Comparison of ENCODE assay signal across 17 cellular contexts in the genomic region with DNA sequence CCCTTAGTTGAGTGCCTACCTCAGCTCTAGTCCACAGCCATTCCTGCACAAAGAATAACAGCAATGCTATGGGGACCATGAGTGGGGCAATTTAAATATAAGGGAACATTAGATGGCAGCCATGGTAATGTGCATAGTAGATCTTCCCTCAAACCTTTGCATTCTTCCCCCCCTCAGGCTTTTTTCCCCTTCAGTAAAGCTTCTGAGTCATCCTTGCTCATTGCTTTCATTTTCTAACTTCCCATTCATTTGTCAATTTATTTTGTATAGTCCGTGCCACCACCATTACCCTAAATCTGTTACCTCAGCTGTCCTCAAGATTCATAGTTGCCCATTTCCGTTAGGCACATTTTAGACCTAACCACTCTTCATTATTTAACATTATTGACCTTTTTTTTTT. TPM values are rescaled to one million over a fixed set of nuclear protein-coding genes. Genes with fewer than 3 reads are reported as not detected.
DNase-seq lines count a peak whose midpoint lies in the region; ATAC-seq, FAIRE-seq and TF ChIP-seq lines count a peak whose summit lies in the region.
"Had no signal": no experiment of that assay in that cellular context is flagged by ENCODE, and none has a peak within 500 bp of the region (broad histone marks: within the 10 kb centered on the region; RNA-seq: fewer than 3 reads in every experiment).

No MANE protein-coding gene starts in this region.

- FAIRE-seq in H54 (lab: Jason Lieb, UNC), result peak; percentile 98

- in situ Hi-C loops in ACHN (cut with HindIII; ENCODE audit: low pct_ligation_motif_present, low pct_unique_long_range_greater_than_20kb, low sequenced_read_pairs), result no loop called here

- H3K27me3 ChIP-seq in SK-N-SH (ENCODE audit: insufficient read depth), result no peaks in the 10 kb centered on the region
- H3K27me3 ChIP-seq: dorsolateral prefrontal cortex, left lung, suprapubic skin had no signal

- no peak for TF ChIP-seq RAD21 in SK-N-SH (IDR thresholded peaks at IDR 0.05; ENCODE audit: low read length)

- no peaks in the 10 kb centered on the region for H4K20me1 ChIP-seq in SK-N-SH (ENCODE audit: insufficient read depth)

- peaks cover 16% of the 10 kb centered on the region for H3F3A ChIP-seq in SK-N-SH (replicated peaks; ENCODE audit: insufficient read depth)

- no peak for TF ChIP-seq POLR2A in H54 (IDR thresholded peaks at IDR 0.05; ENCODE audit: low read depth, low read length)

- DNase-seq in ACHN (peak; percentile 62), H54 (ENCODE audit: insufficient read length, low spot score) (no peak), SK-N-SH (no peak), fibroblast of pulmonary artery (ENCODE audit: low read depth) (peak; percentile 30), CD1c-positive myeloid dendritic cell (ENCODE audit: extremely low spot score) (no peak), SHP77 treated with DMSO at 0.1 percent for 48 hours (lab: John Stamatoyannopoulos, UW) (no peak)
- no peak for DNase-seq in activated CD8-positive, alpha-beta memory T cell treated with anti-CD3 and anti-CD28 coated beads, Interleukin-2, amount 50 U/mL, for 4 hours
- DNase-seq: activated CD8-positive, alpha-beta memory T cell treated with anti-CD3 and anti-CD28 coated beads for 24 hours; amygdala; CD8-positive, alpha-beta T cell; dorsolateral prefrontal cortex; left lung; NCI-H2227 treated with DMSO at 0.1 percent for 48 hours; RPMI8226; T1000 had no signal

- TF ChIP-seq EP300 in SK-N-SH (IDR thresholded peaks at IDR 0.05; ENCODE audit: borderline replicate concordance in 1 of 2, low read depth in 1 of 2, low read length in 1 of 2), result no peak

- no peaks in the 10 kb centered on the region for H3K9me2 ChIP-seq in SK-N-SH

- CTCF ChIA-PET in SK-N-SH (lab: Yijun Ruan, JAX), result interaction anchor here (1.1 to 1.2 kb wide), 2 partner anchors 12 to 215 kb away, joined by 3 to 4 read pairs; no protein-coding TSS in a partner anchor

- no peaks in the 10 kb centered on the region for H3K36me3 ChIP-seq in SK-N-SH (replicated peaks in 1 of 2; ENCODE audit: control insufficient read depth in 1 of 2, insufficient read depth in 2 of 2, low read length in 1 of 2)
- H3K36me3 ChIP-seq: left lung, suprapubic skin had no signal

- H2AFZ ChIP-seq in SK-N-SH (ENCODE audit: low read depth), result no peak overlapping the region

- H3K9me3 ChIP-seq in SK-N-SH, result no peaks in the 10 kb centered on the region
- H3K9me3 ChIP-seq: left lung, suprapubic skin had no signal

- peaks cover 0 to 8% of the 10 kb centered on the region in 2 experiments; a peak in 2 of 4 replicates for H3K4me1 ChIP-seq in SK-N-SH (ENCODE audit: control insufficient read depth in 1 of 2, insufficient read depth in 2 of 2, low read depth in 1 of 2, low read length in 1 of 2)

- H3K9ac ChIP-seq in SK-N-SH, result no peak overlapping the region

- H3K79me2 ChIP-seq in SK-N-SH (ENCODE audit: insufficient read depth), result peaks cover 58% of the 10 kb centered on the region

- peak overlapping the region; percentile 8 for H3K4me2 ChIP-seq in SK-N-SH

- 0 out of 4 replicates have a peak overlapping the region, but pooled peaks of 1 of the 2 experiments have one; percentile 7 for H3K4me3 ChIP-seq in SK-N-SH (ENCODE audit: low read depth in 2 of 2, low read length in 1 of 2)
- H3K4me3 ChIP-seq in fibroblast of pulmonary artery (replicated peaks; ENCODE audit: low read depth, low read length), result no peak overlapping the region
- H3K4me3 ChIP-seq: dorsolateral prefrontal cortex, left lung, suprapubic skin had no signal

- WGBS in SK-N-SH (ENCODE audit: low lambda C conversion rate), result 63% methylated on average over 2 of the region's 2 CpGs

- no peak for ATAC-seq in HG03521 (IDR thresholded peaks at IDR 0.05; ENCODE audit: unreplicated experiment)
- ATAC-seq: CD8-positive, alpha-beta T cell; left lung had no signal

- no peak for TF ChIP-seq CTCF in SK-N-SH (IDR thresholded peaks at IDR 0.05)
- TF ChIP-seq CTCF in fibroblast of pulmonary artery (IDR thresholded peaks at IDR 0.05; ENCODE audit: low read length, missing control alignments), result no peak

- peak overlapping the region in 1 of 2 experiments; percentile 43; a peak in 2 of 4 replicates for H3K27ac ChIP-seq in SK-N-SH (ENCODE audit: low read depth in 2 of 2, low read length in 1 of 2)
- H3K27ac ChIP-seq: dorsolateral prefrontal cortex, left lung, suprapubic skin had no signal

- POLR2A ChIA-PET in SK-N-SH (lab: Yijun Ruan, JAX), result no interaction called here

TF ChIP-seq in SK-N-SH, 30 proteins besides CTCF, POLR2A, EP300 and RAD21:
- TF ChIP-seq, protein P1, sequence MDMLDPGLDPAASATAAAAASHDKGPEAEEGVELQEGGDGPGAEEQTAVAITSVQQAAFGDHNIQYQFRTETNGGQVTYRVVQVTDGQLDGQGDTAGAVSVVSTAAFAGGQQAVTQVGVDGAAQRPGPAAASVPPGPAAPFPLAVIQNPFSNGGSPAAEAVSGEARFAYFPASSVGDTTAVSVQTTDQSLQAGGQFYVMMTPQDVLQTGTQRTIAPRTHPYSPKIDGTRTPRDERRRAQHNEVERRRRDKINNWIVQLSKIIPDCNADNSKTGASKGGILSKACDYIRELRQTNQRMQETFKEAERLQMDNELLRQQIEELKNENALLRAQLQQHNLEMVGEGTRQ (IDR thresholded peaks at IDR 0.05; ENCODE audit: borderline replicate concordance, low read depth, low read length), result no peak
- no peak for TF ChIP-seq POLR2AphosphoS5 (IDR thresholded peaks at IDR 0.05; ENCODE audit: low read depth, low read length)
- peak; percentile 54; the same call in 1 of the 2 replicates for TF ChIP-seq FOSL2 (IDR thresholded peaks at IDR 0.05; ENCODE audit: borderline replicate concordance, low read depth)
- no peak for TF ChIP-seq TAF1 (IDR thresholded peaks at IDR 0.05; ENCODE audit: borderline replicate concordance, low read depth, low read length)
- TF ChIP-seq, protein P2, sequence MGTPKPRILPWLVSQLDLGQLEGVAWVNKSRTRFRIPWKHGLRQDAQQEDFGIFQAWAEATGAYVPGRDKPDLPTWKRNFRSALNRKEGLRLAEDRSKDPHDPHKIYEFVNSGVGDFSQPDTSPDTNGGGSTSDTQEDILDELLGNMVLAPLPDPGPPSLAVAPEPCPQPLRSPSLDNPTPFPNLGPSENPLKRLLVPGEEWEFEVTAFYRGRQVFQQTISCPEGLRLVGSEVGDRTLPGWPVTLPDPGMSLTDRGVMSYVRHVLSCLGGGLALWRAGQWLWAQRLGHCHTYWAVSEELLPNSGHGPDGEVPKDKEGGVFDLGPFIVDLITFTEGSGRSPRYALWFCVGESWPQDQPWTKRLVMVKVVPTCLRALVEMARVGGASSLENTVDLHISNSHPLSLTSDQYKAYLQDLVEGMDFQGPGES (IDR thresholded peaks at IDR 0.05; ENCODE audit: low read depth, low read length), result no peak
- no peak for TF ChIP-seq PBX3 (IDR thresholded peaks at IDR 0.05)
- no peak for TF ChIP-seq MEF2A (IDR thresholded peaks at IDR 0.05; ENCODE audit: borderline replicate concordance, low read depth)
- TF ChIP-seq YY1 (IDR thresholded peaks at IDR 0.05; ENCODE audit: low read depth), result peak; percentile 41; the same call in 1 of the 2 replicates
- no peak for TF ChIP-seq MXI1 (IDR thresholded peaks at IDR 0.05; ENCODE audit: low read depth, low read length)
- 0 out of 2 replicates have a peak, but pooled peaks have one; percentile 21 for TF ChIP-seq TCF12 (IDR thresholded peaks at IDR 0.05)
- peak; percentile 55; the same call in 1 of the 2 replicates for TF ChIP-seq JUND (IDR thresholded peaks at IDR 0.05)
- TF ChIP-seq TEAD4 (IDR thresholded peaks at IDR 0.05; ENCODE audit: borderline replicate concordance, insufficient read depth), result no peak
- no peak for TF ChIP-seq ELF1 (IDR thresholded peaks at IDR 0.05)
- no peak for TF ChIP-seq EZH2phosphoT487 (IDR thresholded peaks at IDR 0.05; ENCODE audit: borderline replicate concordance, low read depth)
- TF ChIP-seq NFIC (IDR thresholded peaks at IDR 0.05; ENCODE audit: borderline replicate concordance), result no peak
- TF ChIP-seq SIN3A (IDR thresholded peaks at IDR 0.05; ENCODE audit: borderline replicate concordance, low read depth, low read length), result no peak
- TF ChIP-seq FOXJ3 (CRISPR knock-in tag; IDR thresholded peaks at IDR 0.05), result no peak
- no peak for TF ChIP-seq USF1 (IDR thresholded peaks at IDR 0.05; ENCODE audit: borderline replicate concordance, low read depth)

RNA-seq across cellular contexts. Expression of gene HECTD2, which starts 10.7 kb away (rescaled TPM):
- polyA plus RNA-seq in SK-N-SH (2012; rRNA removed), result 4.1 and 5.7 TPM in 2 replicates
- 3.5 and 3.6 TPM in 2 replicates for polyA plus RNA-seq in SK-N-SH (2012; cell fraction: cytosol; rRNA removed)
- 7.4 and 21.0 TPM in 2 replicates for polyA plus RNA-seq in SK-N-SH (2012; cell fraction: nucleus; rRNA removed)

Comparison
In these comparisons a context has a peak if more than half of its experiments do, and no peak if none do; other contexts are left out.
1. DNase-seq: peak in ACHN (single experiment) and fibroblast of pulmonary artery (single experiment); none in H54 (single experiment), SK-N-SH (single experiment), CD1c-positive myeloid dendritic cell (single experiment), SHP77 treated with DMSO at 0.1 percent for 48 hours (single experiment) and activated CD8-positive, alpha-beta memory T cell treated with anti-CD3 and anti-CD28 coated beads, Interleukin-2, amount 50 U/mL, for 4 hours (single experiment).